ENCODE assay signal across 21 cellular contexts in genomic region chr10:124921261-124921660, GRCh38. TPM values are rescaled to one million over a fixed set of nuclear protein-coding genes. Genes with fewer than 3 reads are reported as not detected.
DNase-seq lines count a peak whose midpoint lies in the region; ATAC-seq, FAIRE-seq and TF ChIP-seq lines count a peak whose summit lies in the region.
"Had no signal": no experiment of that assay in that cellular context is flagged by ENCODE, and none has a peak within 500 bp of the region (broad histone marks: within the 10 kb centered on the region; RNA-seq: fewer than 3 reads in every experiment).

No MANE protein-coding gene starts in this region.

- H3F3A ChIP-seq in Loucy (ENCODE audit: low read depth) = no peaks in the 10 kb centered on the region

- H3K27me3 ChIP-seq in Loucy (ENCODE audit: insufficient read depth, low read length, poor library complexity, severe bottlenecking) (no peaks in the 10 kb centered on the region), mammary epithelial cell (ENCODE audit: insufficient read depth, low read length) (no peaks in the 10 kb centered on the region)
- H3K27me3 ChIP-seq: BLaER1 had no signal

- intact Hi-C loops in mammary epithelial cell (cut with micrococcal nuclease) = no loop called here

- H3K4me3 ChIP-seq in A549 = no peak overlapping the region
- H3K4me3 ChIP-seq in Loucy (ENCODE audit: low read length, poor library complexity, severe bottlenecking) = peak overlapping the region; percentile 62
- no peak overlapping the region for H3K4me3 ChIP-seq in mammary epithelial cell (replicated peaks in 1 of 3; ENCODE audit: insufficient read depth in 1 of 3, low read depth in 2 of 3, low read length in 3 of 3)
- H3K4me3 ChIP-seq: BLaER1 had no signal

- no peaks in the 10 kb centered on the region for H3K27me3 Mint-ChIP-seq in nephron (ENCODE audit: low read depth)
- H3K27me3 Mint-ChIP-seq in activated CD8-positive, alpha-beta T cell treated with anti-CD3 and anti-CD28 coated beads, Interleukin-2, amount 10 ng/mL, durations not matched to agents 7 days and 5 days (ENCODE audit: low read depth) = no peaks in the 10 kb centered on the region
- H3K27me3 Mint-ChIP-seq: CD8-positive, alpha-beta memory T cell had no signal

- WGBS in A549 (ENCODE audit: missing lambda C conversion rate) = 78% methylated on average over 1 of the region's 1 CpG
- 25% methylated on average over 1 of the region's 1 CpG for WGBS in mammary epithelial cell (ENCODE audit: low coverage, missing lambda C conversion rate)

- no peak overlapping the region for H3K27ac Mint-ChIP-seq in nephron
- no peak overlapping the region for H3K27ac Mint-ChIP-seq in activated CD8-positive, alpha-beta T cell treated with anti-CD3 and anti-CD28 coated beads, Interleukin-2, amount 10 ng/mL, durations not matched to agents 7 days and 5 days

- no peak for ATAC-seq in A549
- ATAC-seq in activated CD8-positive, alpha-beta T cell treated with anti-CD3 and anti-CD28 coated beads, Interleukin-2, amount 10 ng/mL, durations not matched to agents 7 days and 5 days = no peak
- ATAC-seq: GM12878 had no signal

- TF ChIP-seq CTCF in A549 (IDR thresholded peaks at IDR 0.05) (no peak), Loucy (conservative IDR thresholded peaks at IDR 0.05; ENCODE audit: low read length) (no peak), mammary epithelial cell (conservative IDR thresholded peaks at IDR 0.05 in 1 of 2, IDR thresholded peaks at IDR 0.05 in 1 of 2; ENCODE audit: extremely low read depth in 1 of 2, insufficient read depth in 1 of 2, low read depth in 1 of 2, low read length in 2 of 2) (no peak), nephron (IDR thresholded peaks at IDR 0.05; ENCODE audit: unreplicated experiment in 3 of 3) (no peak)

- H3K4me3 Mint-ChIP-seq in nephron = peak overlapping the region; percentile 29 to 58 (median 54)
- no peak overlapping the region for H3K4me3 Mint-ChIP-seq in activated CD8-positive, alpha-beta T cell treated with anti-CD3 and anti-CD28 coated beads, Interleukin-2, amount 10 ng/mL, durations not matched to agents 7 days and 5 days

- H2AFZ ChIP-seq in Loucy (ENCODE audit: low read length) = no peak overlapping the region
- no peak overlapping the region for H2AFZ ChIP-seq in mammary epithelial cell (ENCODE audit: low read depth, low read length)

- H3K9ac ChIP-seq in Loucy (ENCODE audit: low read depth, low read length, poor library complexity, severe bottlenecking) = no peak overlapping the region
- H3K9ac ChIP-seq in mammary epithelial cell (ENCODE audit: insufficient read depth, low read length) = no peak overlapping the region
- H3K9ac ChIP-seq: BLaER1, SK-N-SH had no signal

- peaks cover 33% of the 10 kb centered on the region for H3K4me1 Mint-ChIP-seq in nephron
- H3K4me1 Mint-ChIP-seq in activated CD8-positive, alpha-beta T cell treated with anti-CD3 and anti-CD28 coated beads, Interleukin-2, amount 10 ng/mL, durations not matched to agents 7 days and 5 days (ENCODE audit: low read depth) = peaks cover 21% of the 10 kb centered on the region

- H3K36me3 ChIP-seq in Loucy (ENCODE audit: insufficient read depth, low read length) = no peaks in the 10 kb centered on the region; the same call in 1 of the 2 replicates
- peaks cover 4% of the 10 kb centered on the region for H3K36me3 ChIP-seq in mammary epithelial cell (ENCODE audit: insufficient read depth, low read length)

- H3K4me1 ChIP-seq in A549 (peaks cover 30% of the 10 kb centered on the region), Loucy (ENCODE audit: insufficient read depth, low read length, poor library complexity, severe bottlenecking) (peaks cover 25% of the 10 kb centered on the region), mammary epithelial cell (ENCODE audit: insufficient read depth, low read length) (peaks cover 19% of the 10 kb centered on the region)

- no TSS peak for BruUV-seq in mammary epithelial cell (replicated peaks; lab: Mats Ljungman, UMichigan)

- TF ChIP-seq RAD21 in A549 (conservative IDR thresholded peaks at IDR 0.05 in 1 of 2, IDR thresholded peaks at IDR 0.05 in 1 of 2) = no peak

- H3K9me3 ChIP-seq in A549 (no peaks in the 10 kb centered on the region), Loucy (ENCODE audit: insufficient read depth, low read depth, low read length) (no peaks in the 10 kb centered on the region), mammary epithelial cell (replicated peaks; ENCODE audit: insufficient read depth, low read length) (no peaks in the 10 kb centered on the region)
- H3K9me3 ChIP-seq: BLaER1, SK-N-SH had no signal

- CTCF ChIA-PET in A549 (lab: Yijun Ruan, JAX) = no interaction called here
- CTCF ChIA-PET in mammary epithelial cell (lab: Charles Lee; ENCODE audit: low non-redundant PET) = no interaction called here
- CTCF ChIA-PET in activated CD8-positive, alpha-beta T cell treated with anti-CD3 and anti-CD28 coated beads, Interleukin-2, amount 10 ng/mL, durations not matched to agents 7 days and 5 days (lab: Charles Lee) = no interaction called here

- H3K9me2 ChIP-seq in Loucy (replicated peaks; ENCODE audit: low read depth, low read length) = no peaks in the 10 kb centered on the region
- H3K9me2 ChIP-seq: SK-N-SH had no signal

- H3K9me3 Mint-ChIP-seq in nephron = no peaks in the 10 kb centered on the region
- H3K9me3 Mint-ChIP-seq in activated CD8-positive, alpha-beta T cell treated with anti-CD3 and anti-CD28 coated beads, Interleukin-2, amount 10 ng/mL, durations not matched to agents 7 days and 5 days (ENCODE audit: insufficient read depth) = no peaks in the 10 kb centered on the region
- H3K9me3 Mint-ChIP-seq: CD8-positive, alpha-beta memory T cell had no signal

- H3K36me3 Mint-ChIP-seq in nephron (ENCODE audit: low read depth) = peaks cover 24% of the 10 kb centered on the region
- peaks cover 2% of the 10 kb centered on the region for H3K36me3 Mint-ChIP-seq in activated CD8-positive, alpha-beta T cell treated with anti-CD3 and anti-CD28 coated beads, Interleukin-2, amount 10 ng/mL, durations not matched to agents 7 days and 5 days (ENCODE audit: low read depth)

- in situ Hi-C loops in mammary epithelial cell (cut with MboI; ENCODE audit: low sequenced_read_pairs in 2 of 2) = no loop called here

- POLR2A ChIA-PET in A549 (lab: Yijun Ruan, JAX) = no interaction called here
- POLR2A ChIA-PET in activated CD8-positive, alpha-beta T cell treated with anti-CD3 and anti-CD28 coated beads, Interleukin-2, amount 10 ng/mL, durations not matched to agents 7 days and 5 days (lab: Charles Lee) = no interaction called here

- H3K4me2 ChIP-seq in A549 (peak overlapping the region; percentile 2; the same call in 1 of the 3 replicates), Loucy (ENCODE audit: low read depth, low read length, poor library complexity, severe bottlenecking) (peak overlapping the region; percentile 72), mammary epithelial cell (ENCODE audit: insufficient read depth, low read depth, low read length) (no peak overlapping the region)
- H3K4me2 ChIP-seq: BLaER1, SK-N-SH had no signal

- H3K27ac ChIP-seq in A549 (no peak overlapping the region), mammary epithelial cell (ENCODE audit: insufficient read depth, low read depth, low read length) (no peak overlapping the region)
- H3K27ac ChIP-seq: BLaER1 had no signal

- H4K20me1 ChIP-seq in Loucy (ENCODE audit: insufficient read depth, low read length, poor library complexity, severe bottlenecking) (peaks cover 63% of the 10 kb centered on the region), mammary epithelial cell (ENCODE audit: insufficient read depth, low read length) (no peaks in the 10 kb centered on the region)

- TF ChIP-seq POLR2A in A549 (IDR thresholded peaks at IDR 0.05; ENCODE audit: low read length) = no peak

- dilution Hi-C loops in mammary epithelial cell (cut with HindIII; ENCODE audit: low sequenced_read_pairs) = no loop called here

- H3K79me2 ChIP-seq in Loucy (ENCODE audit: insufficient read depth, low read length) (peaks cover 86% of the 10 kb centered on the region), mammary epithelial cell (ENCODE audit: insufficient read depth, low read length) (peaks cover 93% of the 10 kb centered on the region)

- FAIRE-seq in A549 (lab: Jason Lieb, UNC) = no peak
- FAIRE-seq: A204.1, GM12878, RCC 7860 had no signal

- DNase-seq in A549 (ENCODE audit: low read depth in 1 of 2, low spot score in 1 of 2) (no peak), mammary epithelial cell (peak; percentile 55), CD1c-positive myeloid dendritic cell (ENCODE audit: extremely low spot score) (no peak), foreskin melanocyte (no peak), NCI-H1092 (lab: John Stamatoyannopoulos, UW) (no peak)
- DNase-seq in activated CD8-positive, alpha-beta T cell treated with anti-CD3 and anti-CD28 coated beads, Interleukin-2, amount 10 ng/mL, durations not matched to agents 7 days and 5 days = no peak
- DNase-seq: CD8-positive, alpha-beta memory T cell; DMS53; EL; GOT3; KG1; NCI-H1105; NCI-H2081 treated with DMSO at 0.1 percent for 48 hours; SHP77 treated with DMSO at 0.1 percent for 48 hours; SK-N-SH had no signal

- TF ChIP-seq EP300 in A549 (IDR thresholded peaks at IDR 0.05) = no peak

TF ChIP-seq in A549, 52 proteins besides CTCF, POLR2A, EP300 and RAD21 (continues in another document):
- TF ChIP-seq JUNB (IDR thresholded peaks at IDR 0.05) (no peak), ELK1 (IDR thresholded peaks at IDR 0.05; ENCODE audit: low read depth, low read length) (no peak), RCOR1 (IDR thresholded peaks at IDR 0.05; ENCODE audit: low read depth, low read length) (no peak)

RNA-seq across cellular contexts. Expression of gene ZRANB1, which starts 20.7 kb away (rescaled TPM):
- polyA plus RNA-seq in A549 (2011; rRNA removed) (18.4 and 19.5 TPM in 2 replicates), A549 (2017; fragmentation: RNase III; extraction: RNeasy Plus Mini Kit Qiagen cat#74134 plus additional on column Dnase treatment) (7.2 to 8.0 TPM (median 7.9 TPM) in 3 replicates), mammary epithelial cell (5.6 TPM)
- 4.2 TPM in 2 replicates for polyA plus RNA-seq in A549 (2012; cell fraction: cytosol; rRNA removed)
- polyA plus RNA-seq in A549 (2012; cell fraction: nucleus; rRNA removed) = 2.0 and 3.3 TPM in 2 replicates
- 16.3 and 18.0 TPM in 2 replicates for polyA minus RNA-seq in A549 (2011; rRNA and poly(A)+ RNA removed)
- 10 to 100 TPM; 14.0 to 19.3 TPM for total RNA-seq in mammary epithelial cell
- 9.1 TPM for polyA minus RNA-seq in mammary epithelial cell
- total RNA-seq in activated CD8-positive, alpha-beta T cell treated with anti-CD3 and anti-CD28 coated beads, Interleukin-2, amount 10 ng/mL, durations not matched to agents 7 days and 5 days = 10 to 100 TPM; 10.7 to 11.2 TPM
